In the genomic region with DNA sequence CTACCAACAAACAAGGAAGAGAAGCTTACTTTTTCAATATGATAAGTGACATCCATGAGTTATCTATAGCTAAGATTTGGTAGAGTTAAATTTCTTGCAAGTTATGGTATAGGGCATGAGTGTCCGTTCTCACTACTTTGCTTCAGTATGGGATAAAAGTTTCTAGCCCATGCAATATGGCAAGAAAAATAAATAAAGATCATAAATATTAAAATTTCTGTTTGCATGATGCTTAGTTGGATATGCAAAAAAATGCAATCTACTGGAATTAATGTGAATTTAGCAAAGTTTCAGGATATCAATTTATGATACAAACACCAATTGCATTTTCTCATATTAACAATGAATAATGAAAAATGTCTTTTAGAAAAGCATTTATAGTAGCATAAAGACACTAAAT, we compare ENCODE assay signal across 27 cellular contexts.
"Had no signal": no experiment of that assay in that cellular context is flagged by ENCODE, and none has a peak within 500 bp of the region (broad histone marks: within the 10 kb centered on the region; RNA-seq: fewer than 3 reads in every experiment).

No MANE protein-coding gene starts in this region.

- H3K27ac ChIP-seq: stomach, suprapubic skin, testis, thoracic aorta, thyroid gland, tibial artery, tibial nerve, transverse colon, upper lobe of left lung, upper lobe of right lung, uterus, vagina had no signal

- H3K4me1 ChIP-seq: stomach, suprapubic skin, testis, thyroid gland, tibial artery, tibial nerve, transverse colon, upper lobe of left lung, upper lobe of right lung, uterus, vagina had no signal

- ATAC-seq: stimulated activated effector memory CD8-positive, alpha-beta T cell treated with anti-CD3 and anti-CD28 coated beads, Interleukin-12 subunit alpha, Interleukin-12 subunit beta, amount 100 ng/mL, for 72 hours; stimulated activated memory B cell treated with anti-CD40 and anti-IgM and Interleukin-4, amounts not matched to agents 10 μg/mL and 1 μg/mL and 100 μg/mL, for 72 hours; stimulated activated naive B cell treated with anti-CD40 and anti-IgM and Interleukin-4, amounts not matched to agents 10 μg/mL and 1 μg/mL and 100 μg/mL, for 72 hours; stimulated activated naive CD8-positive, alpha-beta T cell treated with anti-CD3 and anti-CD28 coated beads, Interleukin-15, amount 100 ng/mL, for 72 hours; stimulated activated naive CD8-positive, alpha-beta T cell treated with anti-CD3 and anti-CD28 coated beads, Interleukin-15, Interleukin-2, amounts not matched to agents 100 U/mL and 50 U/mL, for 24 hours; upper lobe of right lung had no signal

- H3K4me3 ChIP-seq: stomach, suprapubic skin, testis, thoracic aorta, thyroid gland, tibial artery, tibial nerve, transverse colon, upper lobe of left lung, upper lobe of right lung, uterus, vagina had no signal

- H3K36me3 ChIP-seq: stomach, suprapubic skin, thoracic aorta, thyroid gland, tibial artery, tibial nerve, transverse colon, upper lobe of left lung, upper lobe of right lung, uterus, vagina had no signal

- H3K27me3 ChIP-seq: stomach, suprapubic skin, testis, thyroid gland, tibial artery, tibial nerve, transverse colon, upper lobe of left lung, upper lobe of right lung, uterus, vagina had no signal

- FAIRE-seq: urothelium cell line had no signal

- H3K9me3 ChIP-seq: testis, thoracic aorta, thyroid gland, tibial artery, upper lobe of right lung, uterus, vagina had no signal

- DNase-seq: stimulated activated CD4-positive, alpha-beta T cell treated with anti-CD3 and anti-CD28 coated beads, Interleukin-2, amount 100 ng/mL, for 48 hours; stimulated activated CD4-positive, alpha-beta T cell treated with anti-CD3 and anti-CD28 coated beads, Interleukin-4, amount 100 ng/mL, for 1 hour; stimulated activated CD4-positive, alpha-beta T cell treated with anti-CD3 and anti-CD28 coated beads, Interleukin-4, amount 100 ng/mL, for 24 hours; stimulated activated CD4-positive, alpha-beta T cell treated with anti-CD3 and anti-CD28 coated beads, Interleukin-4, amount 100 ng/mL, for 4 hours; stimulated activated CD8-positive, alpha-beta memory T cell treated with anti-CD3 and anti-CD28 coated beads, Interleukin-4, amount 100 ng/mL, for 48 hours; stimulated activated naive B cell treated with anti-CD40 and anti-IgM and Interleukin-4, amounts not matched to agents 10 μg/mL and 1 μg/mL and 100 μg/mL, for 72 hours; stimulated activated naive CD4-positive, alpha-beta T cell; stimulated activated naive CD4-positive, alpha-beta T cell treated with Interleukin-2 at 50 U/mL for 16 hours; stimulated activated naive CD8-positive, alpha-beta T cell treated with anti-CD3 and anti-CD28 coated beads, Interleukin-15, amount 100 ng/mL, for 72 hours; stimulated activated naive CD8-positive, alpha-beta T cell treated with anti-CD3 and anti-CD28 coated beads, Interleukin-15, Interleukin-2, amounts not matched to agents 100 U/mL and 50 U/mL, for 24 hours; stomach; substantia nigra; testis; thyroid gland; tibial artery; transverse colon; trophoblast cell; upper lobe of left lung; upper lobe of right lung; uterus had no signal
